Comparison of ENCODE assay signal across 8 cellular contexts in genomic region chr15:88621789-88622604, GRCh38. TPM values are rescaled to one million over a fixed set of nuclear protein-coding genes. Genes with fewer than 3 reads are reported as not detected.
A peak's percentile ranks its signal among the peaks of the same experiment; 100 is the strongest.
DNase-seq lines count a peak whose midpoint lies in the region; ATAC-seq and TF ChIP-seq lines count a peak whose summit lies in the region.

No MANE protein-coding gene starts in this region.

- peaks cover 42% of the 10 kb centered on the region for H3K4me1 Mint-ChIP-seq in neural crest cell

- no peaks in the 10 kb centered on the region for H3K9me3 ChIP-seq in BLaER1

- H4K20me1 ChIP-seq in BLaER1 = peaks cover 53% of the 10 kb centered on the region

- H3K27me3 ChIP-seq in BLaER1 = no peaks in the 10 kb centered on the region

- peak; percentile 32 for ATAC-seq in GM19452 (IDR thresholded peaks at IDR 0.05; ENCODE audit: unreplicated experiment)

- peak overlapping the region; percentile 98 for H3K4me3 ChIP-seq in BLaER1

- H3K4me3 Mint-ChIP-seq in neural crest cell = peak overlapping the region; percentile 98

- DNase-seq in KBM-7 (peak; percentile 87), erythroblast (lab: John Stamatoyannopoulos, UW) (peak; percentile 83 to 88), neural crest cell (ENCODE audit: low read depth, low spot score) (no peak), NCI-H774 (lab: John Stamatoyannopoulos, UW) (no peak), epidermal melanocyte (ENCODE audit: insufficient read length, low spot score) (no peak)
- DNase-seq in activated CD4-positive, alpha-beta T cell treated with anti-CD3 and anti-CD28 coated beads for 48 hours = peak; percentile 65

- H3K27ac Mint-ChIP-seq in neural crest cell (ENCODE audit: unreplicated experiment) = peak overlapping the region; percentile 91

- no peaks in the 10 kb centered on the region for H3K36me3 Mint-ChIP-seq in neural crest cell (ENCODE audit: low read depth)

- H3K9me3 Mint-ChIP-seq in neural crest cell = no peaks in the 10 kb centered on the region

- in situ Hi-C loops in KBM-7 (cut with MboI; ENCODE audit: low pct_unique_long_range_greater_than_20kb, low sequenced_read_pairs) = loop anchor here (10.0 kb wide), 1 partner anchor 157 kb away; the partner anchor contains the start of genes MRPL46 and MRPS11

- H3K27me3 Mint-ChIP-seq in neural crest cell (ENCODE audit: low read depth) = no peaks in the 10 kb centered on the region

- peak overlapping the region; percentile 99 for H3K9ac ChIP-seq in BLaER1

- peaks cover 47% of the 10 kb centered on the region for H3K4me1 ChIP-seq in BLaER1

- TF ChIP-seq POLR2A in erythroblast (IDR thresholded peaks at IDR 0.05; ENCODE audit: low read length) = peak; percentile 62

- H3K4me2 ChIP-seq in BLaER1 = peak overlapping the region; percentile 88

- peaks cover 11% of the 10 kb centered on the region for H3K36me3 ChIP-seq in BLaER1

- H3K27ac ChIP-seq in BLaER1 = peak overlapping the region; percentile 99

- TF ChIP-seq CTCF in neural crest cell (conservative IDR thresholded peaks at IDR 0.05) = no peak

RNA-seq across cellular contexts. Expression of gene AEN, which starts 0.9 kb away (rescaled TPM):
- total RNA-seq in neural crest cell = 45.7 and 47.9 TPM in 2 replicates

RNA-seq across cellular contexts. Expression of gene ISG20, which starts 16.8 kb away (rescaled TPM):
- 1.1 and 1.5 TPM in 2 replicates for total RNA-seq in neural crest cell

Comparison
In these comparisons a context has a peak if more than half of its experiments do, and no peak if none do; other contexts are left out.
1. DNase-seq: peak in KBM-7 (single experiment), activated CD4-positive, alpha-beta T cell treated with anti-CD3 and anti-CD28 coated beads for 48 hours (single experiment) and erythroblast (2 of 2); none in neural crest cell (single experiment), NCI-H774 (single experiment) and epidermal melanocyte (single experiment).